Comparison of ENCODE assay signal across 20 cellular contexts in genomic region chr10:36634916-36635315, GRCh38.
DNase-seq lines count a peak whose midpoint lies in the region; ATAC-seq, FAIRE-seq and TF ChIP-seq lines count a peak whose summit lies in the region.
"Had no signal": no experiment of that assay in that cellular context is flagged by ENCODE, and none has a peak within 500 bp of the region (broad histone marks: within the 10 kb centered on the region; RNA-seq: fewer than 3 reads in every experiment).

No MANE protein-coding gene starts in this region.

- no peak overlapping the region for H3K9ac ChIP-seq in neuronal stem cell (ENCODE audit: low read depth, low read length, poor library complexity)

- no peaks in the 10 kb centered on the region for H3K79me1 ChIP-seq in neuronal stem cell (ENCODE audit: low read depth, low read length)

- no peaks in the 10 kb centered on the region for H3K27me3 ChIP-seq in neuronal stem cell (ENCODE audit: control insufficient read depth in 3 of 3, insufficient read depth in 3 of 3, low read depth in 1 of 3, low read length in 3 of 3)
- H3K27me3 ChIP-seq: spleen had no signal

- H2BK12ac ChIP-seq in neuronal stem cell (ENCODE audit: low read length): no peak overlapping the region

- no peaks in the 10 kb centered on the region for H3K9me3 ChIP-seq in neuronal stem cell (replicated peaks in 1 of 2; ENCODE audit: control insufficient read depth in 2 of 2, insufficient read depth in 1 of 2, low read depth in 1 of 2, low read length in 2 of 2)
- H3K9me3 ChIP-seq: thoracic aorta had no signal

- no peaks in the 10 kb centered on the region for H3K36me3 ChIP-seq in neuronal stem cell (replicated peaks in 1 of 2; ENCODE audit: control insufficient read depth in 2 of 2, insufficient read depth in 2 of 2, low read length in 2 of 2)
- H3K36me3 ChIP-seq: spleen, thoracic aorta had no signal

- DNase-seq in AG10803 (ENCODE audit: low read depth) (peak; percentile 73), HTR-8/SVneo (ENCODE audit: insufficient read length, low spot score) (peak; percentile 27), cardiac fibroblast (ENCODE audit: low read depth in 2 of 2) (peak; percentile 24 to 76), myocyte (ENCODE audit: low read depth) (peak; percentile 6), neuronal stem cell (ENCODE audit: low spot score) (no peak), NCI-H1694 (lab: John Stamatoyannopoulos, UW) (no peak)
- DNase-seq in activated naive CD4-positive, alpha-beta T cell treated with anti-CD3 and anti-CD28 coated beads, Interleukin-2, amount 50 U/mL, for 72 hours (ENCODE audit: low spot score in 2 of 2): no peak
- DNase-seq: amygdala; C1 segment of cervical spinal cord; DMS153; naive thymus-derived CD8-positive, alpha-beta T cell; NCI-H446; spleen had no signal

- no peak overlapping the region for H3K14ac ChIP-seq in neuronal stem cell (ENCODE audit: low read length)

- no peak for FAIRE-seq in HTR-8/SVneo (lab: Jason Lieb, UNC)
- FAIRE-seq: colon had no signal

- H3K4me1 ChIP-seq in neuronal stem cell (ENCODE audit: control insufficient read depth in 2 of 2, insufficient read depth in 1 of 2, low read depth in 1 of 2, low read length in 2 of 2): no peaks in the 10 kb centered on the region
- H3K4me1 ChIP-seq: spleen had no signal

- H2BK5ac ChIP-seq in neuronal stem cell (ENCODE audit: low read length): no peak overlapping the region

- H2AFZ ChIP-seq in neuronal stem cell (ENCODE audit: low read length): no peak overlapping the region

- H4K91ac ChIP-seq in neuronal stem cell (ENCODE audit: low read depth, low read length, poor library complexity): no peak overlapping the region

- H3K4me3 ChIP-seq in AG10803 (ENCODE audit: low read length) (no peak overlapping the region), cardiac fibroblast (replicated peaks in 1 of 2; ENCODE audit: low read depth in 2 of 2, low read length in 2 of 2) (no peak overlapping the region), neuronal stem cell (ENCODE audit: low read length in 2 of 2) (no peak overlapping the region)
- H3K4me3 ChIP-seq: spleen, thoracic aorta had no signal

- H3K23ac ChIP-seq in neuronal stem cell (ENCODE audit: low read depth, low read length, poor library complexity): no peak overlapping the region

- H3K36me3 Mint-ChIP-seq in activated naive CD4-positive, alpha-beta T cell treated with anti-CD3 and anti-CD28 coated beads, Interleukin-2, amount 50 U/mL, for 72 hours: no peaks in the 10 kb centered on the region
- H3K36me3 Mint-ChIP-seq: naive thymus-derived CD8-positive, alpha-beta T cell had no signal

- H2BK15ac ChIP-seq in neuronal stem cell (ENCODE audit: low read length): no peak overlapping the region

- H3K9me3 Mint-ChIP-seq in activated naive CD4-positive, alpha-beta T cell treated with anti-CD3 and anti-CD28 coated beads, Interleukin-2, amount 50 U/mL, for 72 hours: peaks cover 4 to 9% of the 10 kb centered on the region in 2 donors

- no CpG with 5 or more reads among the region's 4 CpGs for WGBS in neuronal stem cell (ENCODE audit: extremely low coverage in 2 of 2, insufficient read length in 2 of 2, insufficient replicate concordance in 1 of 2), 2 donors

- H3K4me2 ChIP-seq in neuronal stem cell (ENCODE audit: insufficient read depth, low read length, poor library complexity, severe bottlenecking): no peak overlapping the region

- no peak overlapping the region for H2AK5ac ChIP-seq in neuronal stem cell (ENCODE audit: low read depth, low read length)

- H3K4ac ChIP-seq in neuronal stem cell (ENCODE audit: low read length): no peak overlapping the region

- no peak for TF ChIP-seq CTCF in AG10803 (conservative IDR thresholded peaks at IDR 0.05; ENCODE audit: low read length)
- no peak for TF ChIP-seq CTCF in cardiac fibroblast (IDR thresholded peaks at IDR 0.05; ENCODE audit: low read depth, low read length)

- no peak for ATAC-seq in activated naive CD4-positive, alpha-beta T cell treated with anti-CD3 and anti-CD28 coated beads, Interleukin-2, amount 50 U/mL, for 72 hours
- ATAC-seq in GM21786 (IDR thresholded peaks at IDR 0.05; ENCODE audit: unreplicated experiment): no peak
- ATAC-seq: HCT116; naive thymus-derived CD8-positive, alpha-beta T cell had no signal

- no peak overlapping the region for H4K8ac ChIP-seq in neuronal stem cell (ENCODE audit: low read depth, low read length)

- H3K27ac ChIP-seq in neuronal stem cell (replicated peaks; ENCODE audit: low read length): no peak overlapping the region
- H3K27ac ChIP-seq: spleen, thoracic aorta had no signal

- no peak overlapping the region for H2BK120ac ChIP-seq in neuronal stem cell (ENCODE audit: low read depth, low read length)

- no peak overlapping the region for H3K18ac ChIP-seq in neuronal stem cell (ENCODE audit: low read length)

- H3K27ac Mint-ChIP-seq in activated naive CD4-positive, alpha-beta T cell treated with anti-CD3 and anti-CD28 coated beads, Interleukin-2, amount 50 U/mL, for 72 hours: no peak overlapping the region
- H3K27ac Mint-ChIP-seq: activated T-helper 2 cell treated with anti-CD3 and anti-CD28 coated beads, Interferon-gamma antibody, Interleukin-2, Interleukin-4, amounts not matched to agents 10 μg/mL and 5 μg/mL and 100 μg/mL, durations not matched to agents 14 hours and 24 hours and 36 hours; naive thymus-derived CD8-positive, alpha-beta T cell; progenitor cell of endocrine pancreas; T-helper 2 cell treated with Interferon-gamma antibody and Interleukin-4, amounts not matched to agents 5 μg/mL and 100 μg/mL, for 36 hours had no signal

Comparison
In these comparisons a context has a peak if more than half of its experiments do, and no peak if none do; other contexts are left out.
1. DNase-seq: peak in AG10803 (single experiment), HTR-8/SVneo (single experiment), cardiac fibroblast (2 of 2) and myocyte (single experiment); none in neuronal stem cell (single experiment), activated naive CD4-positive, alpha-beta T cell treated with anti-CD3 and anti-CD28 coated beads, Interleukin-2, amount 50 U/mL, for 72 hours (0 of 2) and NCI-H1694 (single experiment).